In genomic region chrX:134803060-134803459, GRCh38 we compare ENCODE assay signal across 1 cellular context.
TF ChIP-seq lines count a peak whose summit lies in the region.

No MANE protein-coding gene starts in this region.

TF ChIP-seq in K562, 482 proteins besides CTCF, POLR2A, EP300 and RAD21:
- no peak for TF ChIP-seq SP2 (IDR thresholded peaks at IDR 0.05; ENCODE audit: extremely low read depth, low read depth, low read length, poor library complexity, severe bottlenecking)
- TF ChIP-seq BACH1 (tag; IDR thresholded peaks at IDR 0.05), result no peak
- no peak for TF ChIP-seq CBX8 (IDR thresholded peaks at IDR 0.05; ENCODE audit: borderline replicate concordance, extremely low read depth, low read depth, low read length, poor library complexity, severe bottlenecking)
- peak; percentile 40 for TF ChIP-seq RBBP5 (IDR thresholded peaks at IDR 0.05; ENCODE audit: borderline replicate concordance, insufficient read depth, low read length, poor library complexity, severe bottlenecking)
- no peak for TF ChIP-seq MCM3 (IDR thresholded peaks at IDR 0.05)
- no peak for TF ChIP-seq NR3C1 (CRISPR knock-in tag; IDR thresholded peaks at IDR 0.05)
- no peak for TF ChIP-seq NFIC (IDR thresholded peaks at IDR 0.05)
- TF ChIP-seq TAF7 (tag; IDR thresholded peaks at IDR 0.05), result no peak
- TF ChIP-seq CEBPB (tag; IDR thresholded peaks at IDR 0.05), result 0 out of 2 replicates have a peak, but pooled peaks have one; percentile 21
- TF ChIP-seq ZNF174 (CRISPR knock-in tag; IDR thresholded peaks at IDR 0.05), result no peak
- no peak for TF ChIP-seq SREBF1 (IDR thresholded peaks at IDR 0.05; ENCODE audit: borderline replicate concordance, low read depth, low read length)
- TF ChIP-seq SOX6 (IDR thresholded peaks at IDR 0.05), result peak; percentile 90
- no peak for TF ChIP-seq ZNF511 (CRISPR knock-in tag; IDR thresholded peaks at IDR 0.05)
- peak; percentile 13; the same call in 1 of the 2 replicates for TF ChIP-seq CBFA2T3 (IDR thresholded peaks at IDR 0.05)
